ENCODE assay signal across 8 cellular contexts in genomic region chr1:28507646-28508434, GRCh38. TPM values are rescaled to one million over a fixed set of nuclear protein-coding genes. Genes with fewer than 3 reads are reported as not detected.
DNase-seq lines count a peak whose midpoint lies in the region; ATAC-seq and TF ChIP-seq lines count a peak whose summit lies in the region.

No MANE protein-coding gene starts in this region.

- peak overlapping the region in 5 of 6 donors; percentile 84 to 98 (median 91) for H3K27ac Mint-ChIP-seq in naive B cell

- H3K27ac ChIP-seq in KOPT-K1 (ENCODE audit: low read depth, low read length, poor library complexity, severe bottlenecking) (peak overlapping the region; percentile 83), body of pancreas (peak overlapping the region; percentile 13 to 87 (median 60))

- peaks cover 41% of the 10 kb centered on the region for H3K4me1 ChIP-seq in body of pancreas

- CTCF ChIA-PET in BJ (lab: Yijun Ruan, JAX) = interaction anchor here (1.5 to 2.7 kb wide), 2 partner anchors 98 to 259 kb away, joined by 5 to 6 read pairs; no protein-coding TSS in a partner anchor

- intact Hi-C loops in body of pancreas (cut with DNase I) = loop anchor here (10.0 kb wide), 1 partner anchor 263 kb away; no protein-coding TSS in a partner anchor

- peak overlapping the region; percentile 92 to 100 (median 98) for H3K4me3 Mint-ChIP-seq in naive B cell

- peaks cover 42 to 75% (median 45%) of the 10 kb centered on the region in 3 donors for H3K4me1 Mint-ChIP-seq in naive B cell

- H3K4me3 ChIP-seq in BJ (ENCODE audit: low read depth, low read length) (peak overlapping the region; percentile 71), body of pancreas (peak overlapping the region in 1 of 2 donors; percentile 86)

- H3K27me3 ChIP-seq in BJ (ENCODE audit: control insufficient read depth, insufficient read depth, low read length) = no peaks in the 10 kb centered on the region
- H3K27me3 ChIP-seq in body of pancreas = no peaks in the 10 kb centered on the region

- H3K36me3 ChIP-seq in BJ (ENCODE audit: control insufficient read depth, insufficient read depth, low read length) = peaks cover 20% of the 10 kb centered on the region
- H3K36me3 ChIP-seq in KOPT-K1 (ENCODE audit: insufficient read depth, low read length) = peaks cover 68% of the 10 kb centered on the region
- peaks cover 0 to 22% of the 10 kb centered on the region in 2 donors for H3K36me3 ChIP-seq in body of pancreas (replicated peaks in 1 of 2; ENCODE audit: insufficient read depth in 1 of 2, low read depth in 2 of 2)

- H3K36me3 Mint-ChIP-seq in naive B cell = peaks cover 18 to 24% of the 10 kb centered on the region in 2 donors

- 30 to 43% methylated on average over 10 of the region's 10 CpGs for whole genome bisulfite sequencing in body of pancreas, 2 donors

- DNase-seq in BJ (ENCODE audit: low read depth) = no peak
- no peak for DNase-seq in body of pancreas
- no peak for DNase-seq in naive B cell
- no peak for DNase-seq in effector CD4-positive, alpha-beta T cell
- DNase-seq in NCI-H526 (lab: John Stamatoyannopoulos, UW) = no peak
- no peak for DNase-seq in NCI-H510A treated with DMSO at 0.1 percent for 48 hours (lab: John Stamatoyannopoulos, UW)

- POLR2A ChIA-PET in BJ (lab: Charles Lee) = interaction anchor here (0.7 to 1.3 kb wide), 3 partner anchors 13 to 258 kb away, joined by 3 to 12 read pairs (median 4); partner anchors contain the start of gene MED18

- no peaks in the 10 kb centered on the region for H3K9me3 Mint-ChIP-seq in naive B cell

- no peak for ATAC-seq in body of pancreas
- ATAC-seq in naive B cell (ENCODE audit: low read depth in 2 of 2) = no peak
- ATAC-seq in HG03439 (IDR thresholded peaks at IDR 0.05; ENCODE audit: unreplicated experiment) = no peak

- no peak for TF ChIP-seq CTCF in BJ (IDR thresholded peaks at IDR 0.05; ENCODE audit: insufficient read depth, low read depth, low read length)
- TF ChIP-seq CTCF in body of pancreas (IDR thresholded peaks at IDR 0.05) = no peak

- no peak for TF ChIP-seq POLR2A in body of pancreas (IDR thresholded peaks at IDR 0.05)

- H3K9me3 ChIP-seq in KOPT-K1 (ENCODE audit: insufficient read depth, low read length, poor library complexity, severe bottlenecking) = no peaks in the 10 kb centered on the region
- H3K9me3 ChIP-seq in body of pancreas = no peaks in the 10 kb centered on the region

- no peaks in the 10 kb centered on the region for H3K27me3 Mint-ChIP-seq in naive B cell

RNA-seq across cellular contexts. Expression of gene RCC1, which starts 2.0 kb away (rescaled TPM):
- polyA plus RNA-seq in BJ (2011; rRNA removed) (27.0 and 41.5 TPM in 2 replicates), naive B cell (ENCODE audit: low read depth in 6 of 6) (10 to 100 TPM in 3 of 6 donors, 1 to 10 TPM in 3; 3.8 to 12.2 (median 9.5) TPM)
- polyA minus RNA-seq in BJ (2011; rRNA and poly(A)+ RNA removed) = 19.0 and 23.2 TPM in 2 replicates
- 10 to 100 TPM; 10.1 to 23.4 TPM for total RNA-seq in body of pancreas

RNA-seq across cellular contexts. Expression of gene TRNAU1AP, which starts 45.0 kb away (rescaled TPM):
- 26.6 and 35.5 TPM in 2 replicates for polyA plus RNA-seq in BJ (2011; rRNA removed)
- 10.4 and 10.5 TPM in 2 replicates for polyA minus RNA-seq in BJ (2011; rRNA and poly(A)+ RNA removed)
- total RNA-seq in body of pancreas = 10 to 100 TPM in 1 of 2 donors, 1 to 10 TPM in 1; 8.9 to 14.3 TPM
- 10 to 100 TPM in 5 of 6 donors, 1 to 10 TPM in 1; 9.8 to 30.7 (median 25.9) TPM for polyA plus RNA-seq in naive B cell (ENCODE audit: low read depth in 6 of 6)
